In genomic region chr3:104436536-104436935, GRCh38 we compare ENCODE assay signal across 23 cellular contexts.
DNase-seq lines count a peak whose midpoint lies in the region; ATAC-seq and TF ChIP-seq lines count a peak whose summit lies in the region.
"Had no signal": no experiment of that assay in that cellular context is flagged by ENCODE, and none has a peak within 500 bp of the region (broad histone marks: within the 10 kb centered on the region; RNA-seq: fewer than 3 reads in every experiment).

No MANE protein-coding gene starts in this region.

- H2BK5ac ChIP-seq in mesenchymal stem cell (ENCODE audit: low read depth, low read length, poor library complexity, severe bottlenecking), result peak overlapping the region; percentile 19

- peaks cover 70% of the 10 kb centered on the region for H3K36me3 ChIP-seq in PC-3 (ENCODE audit: low read depth, low read length)
- no peaks in the 10 kb centered on the region for H3K36me3 ChIP-seq in mesenchymal stem cell (ENCODE audit: control insufficient read depth in 1 of 2, insufficient read depth in 2 of 2, low read depth in 1 of 2, low read length in 2 of 2)
- no peaks in the 10 kb centered on the region for H3K36me3 ChIP-seq in thoracic aorta
- H3K36me3 ChIP-seq in A673 (ENCODE audit: insufficient read depth, low read length, poor library complexity, severe bottlenecking), result no peaks in the 10 kb centered on the region
- H3K36me3 ChIP-seq: neutrophil, tibial artery had no signal

- H2BK15ac ChIP-seq in mesenchymal stem cell (ENCODE audit: low read depth, poor library complexity, severe bottlenecking), result no peak overlapping the region

- H3K79me2 ChIP-seq in PC-3 (ENCODE audit: low read length), result peaks cover 92% of the 10 kb centered on the region

- H3K27ac ChIP-seq in PC-3 (ENCODE audit: low read length) (peak overlapping the region; percentile 47; the same call in 1 of the 2 replicates), mesenchymal stem cell (ENCODE audit: low read length, poor library complexity, severe bottlenecking) (no peak overlapping the region), thoracic aorta (no peak overlapping the region), A673 (ENCODE audit: low read depth, low read length, poor library complexity, severe bottlenecking) (no peak overlapping the region)
- H3K27ac ChIP-seq: KMS-11, neutrophil, tibial artery had no signal

- no peaks in the 10 kb centered on the region for H3K27me3 Mint-ChIP-seq in chondrocyte (ENCODE audit: low read depth)
- no peaks in the 10 kb centered on the region for H3K27me3 Mint-ChIP-seq in activated T-cell treated with anti-CD3 and anti-CD28 coated beads, Interleukin-2, amount 50 U/mL, for 24 hours
- H3K27me3 Mint-ChIP-seq: activated naive CD4-positive, alpha-beta T cell treated with anti-CD3 and anti-CD28 coated beads, Interleukin-2, amount 10 ng/mL, durations not matched to agents 7 days and 5 days had no signal

- H3K9me3 Mint-ChIP-seq in chondrocyte (ENCODE audit: low read depth), result peaks cover 6% of the 10 kb centered on the region
- H3K9me3 Mint-ChIP-seq in activated T-cell treated with anti-CD3 and anti-CD28 coated beads, Interleukin-2, amount 50 U/mL, for 24 hours, result no peaks in the 10 kb centered on the region
- H3K9me3 Mint-ChIP-seq: activated naive CD4-positive, alpha-beta T cell treated with anti-CD3 and anti-CD28 coated beads, Interleukin-2, amount 10 ng/mL, durations not matched to agents 7 days and 5 days; stimulated activated effector memory CD8-positive, alpha-beta T cell treated with anti-CD3 and anti-CD28 coated beads, Interleukin-12 subunit alpha, Interleukin-12 subunit beta, amount 100 ng/mL, for 72 hours had no signal

- no peaks in the 10 kb centered on the region for H3K9me2 ChIP-seq in PC-3 (replicated peaks; ENCODE audit: low read length)

- no peaks in the 10 kb centered on the region for H3K36me3 Mint-ChIP-seq in chondrocyte (ENCODE audit: low read depth)
- no peaks in the 10 kb centered on the region for H3K36me3 Mint-ChIP-seq in activated T-cell treated with anti-CD3 and anti-CD28 coated beads, Interleukin-2, amount 50 U/mL, for 24 hours (ENCODE audit: low read depth)
- H3K36me3 Mint-ChIP-seq: activated naive CD4-positive, alpha-beta T cell treated with anti-CD3 and anti-CD28 coated beads, Interleukin-2, amount 10 ng/mL, durations not matched to agents 7 days and 5 days; immature natural killer cell; stimulated activated effector memory CD8-positive, alpha-beta T cell treated with anti-CD3 and anti-CD28 coated beads, Interleukin-12 subunit alpha, Interleukin-12 subunit beta, amount 100 ng/mL, for 72 hours had no signal

- H2AK5ac ChIP-seq in mesenchymal stem cell (ENCODE audit: low read length, severe bottlenecking), result no peak overlapping the region

- no peak overlapping the region for H3K18ac ChIP-seq in mesenchymal stem cell (ENCODE audit: low read depth in 1 of 2, low read length in 2 of 2)

- CTCF ChIA-PET in PC-3 (lab: Charles Lee), result interaction anchor here (0.9 to 1.3 kb wide), 2 partner anchors 11 to 24 kb away, joined by 3 read pairs; no protein-coding TSS in a partner anchor
- CTCF ChIA-PET in A673 (lab: Charles Lee), result no interaction called here

- H3K23ac ChIP-seq in mesenchymal stem cell (ENCODE audit: low read length in 2 of 2), result no peak overlapping the region

- H3K4me2 ChIP-seq in PC-3 (ENCODE audit: low read length) (peak overlapping the region; percentile 83), mesenchymal stem cell (ENCODE audit: low read length, poor library complexity, severe bottlenecking) (no peak overlapping the region)
- H3K4me2 ChIP-seq: KMS-11 had no signal

- no TSS peak for BruUV-seq in PC-3 (replicated peaks; lab: Mats Ljungman, UMichigan)
- BruUV-seq in A673 (replicated peaks; lab: Mats Ljungman, UMichigan), result no TSS peak

- H3F3A ChIP-seq in PC-3 (ENCODE audit: low read length, unreplicated experiment), result peaks cover 8% of the 10 kb centered on the region

- DNase-seq in PC-3, result no peak
- DNase-seq in chondrocyte (ENCODE audit: low spot score), result no peak
- no peak for DNase-seq in mesenchymal stem cell
- DNase-seq in thoracic aorta (ENCODE audit: low spot score), result no peak
- DNase-seq in activated T-cell treated with anti-CD3 and anti-CD28 coated beads, Interleukin-2, amount 50 U/mL, for 24 hours, result no peak
- no peak for DNase-seq in A673 (ENCODE audit: low spot score)
- no peak for DNase-seq in retina
- DNase-seq: activated CD4-positive, CD25-positive, alpha-beta regulatory T cell; activated CD8-positive, alpha-beta T cell treated with anti-CD3 and anti-CD28 coated beads, Interleukin-2, amount 10 ng/mL, durations not matched to agents 7 days and 5 days; activated naive CD4-positive, alpha-beta T cell treated with anti-CD3 and anti-CD28 coated beads, Interleukin-2, amount 10 ng/mL, durations not matched to agents 7 days and 5 days; activated T-cell treated with anti-CD3 and anti-CD28 coated beads, Interleukin-2, amount 50 U/mL, for 48 hours; AML-193; DND-41; endodermal cell; H9; immature natural killer cell; NCI-H2029 treated with DMSO at 0.1 percent for 48 hours; NCI-H446 treated with DMSO at 0.1 percent for 48 hours; right cardiac atrium; tibial artery had no signal

- H2BK12ac ChIP-seq in mesenchymal stem cell (ENCODE audit: low read length in 2 of 2), result no peak overlapping the region

- intact Hi-C loops in PC-3 (cut with micrococcal nuclease) (loop anchor here (5.0 to 10.0 kb wide), 3 partner anchors 161 to 1078 kb away; no protein-coding TSS in a partner anchor), A673 (cut with micrococcal nuclease; ENCODE audit: unreplicated experiment) (no loop called here)

- no peaks in the 10 kb centered on the region for H3K79me1 ChIP-seq in mesenchymal stem cell (replicated peaks; ENCODE audit: low read length, poor library complexity, severe bottlenecking)

- no peak overlapping the region for H2AFZ ChIP-seq in PC-3 (ENCODE audit: low read length)
- H2AFZ ChIP-seq in mesenchymal stem cell (ENCODE audit: low read depth, low read length), result no peak overlapping the region

- H3K14ac ChIP-seq in mesenchymal stem cell (ENCODE audit: low read length in 2 of 2), result no peak overlapping the region

- H3K4me3 Mint-ChIP-seq in chondrocyte (ENCODE audit: unreplicated experiment), result no peak overlapping the region
- H3K4me3 Mint-ChIP-seq in activated T-cell treated with anti-CD3 and anti-CD28 coated beads, Interleukin-2, amount 50 U/mL, for 24 hours, result no peak overlapping the region
- H3K4me3 Mint-ChIP-seq: activated CD8-positive, alpha-beta T cell treated with anti-CD3 and anti-CD28 coated beads, Interleukin-2, amount 10 ng/mL, durations not matched to agents 7 days and 5 days; activated naive CD4-positive, alpha-beta T cell treated with anti-CD3 and anti-CD28 coated beads, Interleukin-2, amount 10 ng/mL, durations not matched to agents 7 days and 5 days; endodermal cell; H9; immature natural killer cell; stimulated activated effector memory CD8-positive, alpha-beta T cell treated with anti-CD3 and anti-CD28 coated beads, Interleukin-12 subunit alpha, Interleukin-12 subunit beta, amount 100 ng/mL, for 72 hours had no signal

- H3K9me3 ChIP-seq in PC-3 (ENCODE audit: low read length) (no peaks in the 10 kb centered on the region), mesenchymal stem cell (ENCODE audit: control insufficient read depth, low read length) (peaks cover 3% of the 10 kb centered on the region), thoracic aorta (no peaks in the 10 kb centered on the region), A673 (ENCODE audit: low read depth, low read length, poor library complexity, severe bottlenecking) (no peaks in the 10 kb centered on the region)
- H3K9me3 ChIP-seq: neutrophil, tibial artery had no signal

- POLR2A ChIA-PET in PC-3 (lab: Charles Lee; ENCODE audit: unreplicated experiment) (interaction anchor here (0.5 kb wide), 2 partner anchors 60 to 950 kb away, joined by 3 to 7 read pairs; no protein-coding TSS in a partner anchor), A673 (lab: Charles Lee; ENCODE audit: low non-redundant PET) (no interaction called here)

- H3K4me1 ChIP-seq in PC-3 (ENCODE audit: insufficient read depth, low read length) (peaks cover 40% of the 10 kb centered on the region), mesenchymal stem cell (ENCODE audit: control insufficient read depth, insufficient read depth, low read depth, low read length) (no peaks in the 10 kb centered on the region), thoracic aorta (ENCODE audit: control insufficient read depth in 1 of 2, low read depth in 2 of 2) (peaks cover 11 to 15% of the 10 kb centered on the region in 2 donors), A673 (ENCODE audit: insufficient read depth, low read length, poor library complexity, severe bottlenecking) (peaks cover 22% of the 10 kb centered on the region)

- H3K27me3 ChIP-seq in PC-3 (ENCODE audit: low read length) (no peaks in the 10 kb centered on the region), mesenchymal stem cell (ENCODE audit: control insufficient read depth in 1 of 2, insufficient read depth in 1 of 2, low read length in 2 of 2) (no peaks in the 10 kb centered on the region), thoracic aorta (replicated peaks; ENCODE audit: insufficient read depth) (no peaks in the 10 kb centered on the region), A673 (replicated peaks; ENCODE audit: insufficient read depth, low read depth, low read length, poor library complexity) (no peaks in the 10 kb centered on the region)
- H3K27me3 ChIP-seq: neutrophil, tibial artery had no signal

- H3K4me1 Mint-ChIP-seq in chondrocyte (ENCODE audit: low read depth), result peaks cover 30% of the 10 kb centered on the region
- H3K4me1 Mint-ChIP-seq in activated T-cell treated with anti-CD3 and anti-CD28 coated beads, Interleukin-2, amount 50 U/mL, for 24 hours (ENCODE audit: low read depth), result no peaks in the 10 kb centered on the region
- H3K4me1 Mint-ChIP-seq: activated naive CD4-positive, alpha-beta T cell treated with anti-CD3 and anti-CD28 coated beads, Interleukin-2, amount 10 ng/mL, durations not matched to agents 7 days and 5 days; immature natural killer cell; stimulated activated effector memory CD8-positive, alpha-beta T cell treated with anti-CD3 and anti-CD28 coated beads, Interleukin-12 subunit alpha, Interleukin-12 subunit beta, amount 100 ng/mL, for 72 hours had no signal

- no peak overlapping the region for H3K9ac ChIP-seq in PC-3 (ENCODE audit: low read length)
- no peak overlapping the region for H3K9ac ChIP-seq in mesenchymal stem cell (ENCODE audit: low read length)
- H3K9ac ChIP-seq: KMS-11 had no signal

- no CpG with 5 or more reads among the region's 1 CpG for WGBS in mesenchymal stem cell

- H3K4ac ChIP-seq in mesenchymal stem cell (ENCODE audit: low read depth in 1 of 2, low read length in 2 of 2), result no peak overlapping the region

- H4K8ac ChIP-seq in mesenchymal stem cell (ENCODE audit: low read length), result no peak overlapping the region

- no peak overlapping the region for H4K91ac ChIP-seq in mesenchymal stem cell (ENCODE audit: low read length)

- TF ChIP-seq CTCF in PC-3 (conservative IDR thresholded peaks at IDR 0.05; ENCODE audit: low read depth, low read length), result no peak
- no peak for TF ChIP-seq CTCF in chondrocyte (IDR thresholded peaks at IDR 0.05)
- no peak for TF ChIP-seq CTCF in thoracic aorta (IDR thresholded peaks at IDR 0.05)
- TF ChIP-seq CTCF in A673 (conservative IDR thresholded peaks at IDR 0.05; ENCODE audit: low read depth, low read length), result no peak

- peak overlapping the region; percentile 65 for H3K4me3 ChIP-seq in PC-3 (ENCODE audit: low read length)
- H3K4me3 ChIP-seq in mesenchymal stem cell (ENCODE audit: insufficient read depth in 1 of 2, low read depth in 1 of 2, low read length in 2 of 2), result no peak overlapping the region
- peak overlapping the region; percentile 20 for H3K4me3 ChIP-seq in thoracic aorta
- no peak overlapping the region for H3K4me3 ChIP-seq in A673 (ENCODE audit: low read depth, low read length, poor library complexity, severe bottlenecking)
- H3K4me3 ChIP-seq: tibial artery had no signal

- H4K20me1 ChIP-seq in PC-3 (ENCODE audit: low read length), result peaks cover 43% of the 10 kb centered on the region

- ATAC-seq in PC-3 (no peak), thoracic aorta (ENCODE audit: insufficient number of reproducible peaks, low FRiP score, low read depth) (no peak)
- ATAC-seq: activated CD8-positive, alpha-beta T cell treated with anti-CD3 and anti-CD28 coated beads, Interleukin-2, amount 10 ng/mL, durations not matched to agents 7 days and 5 days; stimulated activated effector memory CD8-positive, alpha-beta T cell treated with anti-CD3 and anti-CD28 coated beads, Interleukin-12 subunit alpha, Interleukin-12 subunit beta, amount 100 ng/mL, for 72 hours had no signal

- peak overlapping the region; percentile 52 for H3K27ac Mint-ChIP-seq in chondrocyte (ENCODE audit: unreplicated experiment)
- no peak overlapping the region for H3K27ac Mint-ChIP-seq in activated T-cell treated with anti-CD3 and anti-CD28 coated beads, Interleukin-2, amount 50 U/mL, for 24 hours
- H3K27ac Mint-ChIP-seq: activated CD8-positive, alpha-beta T cell treated with anti-CD3 and anti-CD28 coated beads, Interleukin-2, amount 10 ng/mL, durations not matched to agents 7 days and 5 days; activated naive CD4-positive, alpha-beta T cell treated with anti-CD3 and anti-CD28 coated beads, Interleukin-2, amount 10 ng/mL, durations not matched to agents 7 days and 5 days; immature natural killer cell; stimulated activated effector memory CD8-positive, alpha-beta T cell treated with anti-CD3 and anti-CD28 coated beads, Interleukin-12 subunit alpha, Interleukin-12 subunit beta, amount 100 ng/mL, for 72 hours had no signal

- H2BK120ac ChIP-seq in mesenchymal stem cell (ENCODE audit: low read depth, low read length), result no peak overlapping the region

Comparison
In these comparisons a context has a peak if more than half of its experiments do, and no peak if none do; other contexts are left out.
1. H3K4me3 ChIP-seq: peak in PC-3 (single experiment) and thoracic aorta (single experiment); none in mesenchymal stem cell (0 of 2) and A673 (single experiment).